In genomic region chr15:39551476-39551875, GRCh38 we compare ENCODE assay signal across 34 cellular contexts.
"Had no signal": no experiment of that assay in that cellular context is flagged by ENCODE, and none has a peak within 500 bp of the region (broad histone marks: within the 10 kb centered on the region; RNA-seq: fewer than 3 reads in every experiment).

No MANE protein-coding gene starts in this region.

- H3K36me3 ChIP-seq: MG63 had no signal

- H3K27ac ChIP-seq: KMS-11 had no signal

- H3K9me3 ChIP-seq: MG63 had no signal

- DNase-seq: Karpas-422, Kasumi-1, MG63, MM.1S, MV-4-11, NCI-H1048, NCI-H1092, NCI-H1092 treated with DMSO at 0.1 percent for 48 hours, NCI-H1105, NCI-H1105 treated with DMSO at 0.1 percent for 48 hours, NCI-H1417, NCI-H1417 treated with DMSO at 0.1 percent for 48 hours, NCI-H1436, NCI-H1436 treated with DMSO at 0.1 percent for 48 hours, NCI-H146, NCI-H1694, NCI-H1694 treated with DMSO at 0.1 percent for 48 hours, NCI-H187, NCI-H187 treated with DMSO at 0.1 percent for 48 hours, NCI-H1930, NCI-H2029, NCI-H2029 treated with DMSO at 0.1 percent for 48 hours, NCI-H2081, NCI-H2081 treated with DMSO at 0.1 percent for 48 hours, NCI-H2107, NCI-H2171, NCI-H2171 treated with DMSO at 0.1 percent for 48 hours, NCI-H2227 treated with DMSO at 0.1 percent for 48 hours, NCI-H226, NCI-H345, NCI-H446, NCI-H446 treated with DMSO at 0.1 percent for 48 hours, NCI-H510A had no signal

- H3K4me3 ChIP-seq: MG63 had no signal

- H3K27me3 ChIP-seq: MG63 had no signal
